2 cellular contexts compared by ENCODE assay signal in genomic region chr6:152979116-152979515, GRCh38.
TF ChIP-seq lines count a peak whose summit lies in the region.

No MANE protein-coding gene starts in this region.

TF ChIP-seq in SK-N-SH, 30 proteins besides CTCF, POLR2A, EP300 and RAD21 (continued from another document):
- no peak for TF ChIP-seq ZBTB33 (IDR thresholded peaks at IDR 0.05; ENCODE audit: borderline replicate concordance, low read depth)
- no peak for TF ChIP-seq USF1 (IDR thresholded peaks at IDR 0.05; ENCODE audit: borderline replicate concordance, low read depth)
- TF ChIP-seq PBX3 (IDR thresholded peaks at IDR 0.05) = no peak
- no peak for TF ChIP-seq IRF3 (IDR thresholded peaks at IDR 0.05; ENCODE audit: low read depth, low read length)

TF ChIP-seq in WTC11, 78 proteins besides CTCF, POLR2A, EP300 and RAD21 (continued from another document):
- TF ChIP-seq E2F5 (CRISPR knock-in tag; IDR thresholded peaks at IDR 0.05) = no peak
- TF ChIP-seq RELA (CRISPR knock-in tag; IDR thresholded peaks at IDR 0.05; ENCODE audit: borderline replicate concordance) = no peak
- no peak for TF ChIP-seq PRDM15 (CRISPR knock-in tag; IDR thresholded peaks at IDR 0.05)
- TF ChIP-seq FOXK1 (CRISPR knock-in tag; IDR thresholded peaks at IDR 0.05) = no peak
- no peak for TF ChIP-seq TEAD1 (CRISPR knock-in tag; IDR thresholded peaks at IDR 0.05)
- TF ChIP-seq FOXP4 (CRISPR knock-in tag; IDR thresholded peaks at IDR 0.05) = no peak
- no peak for TF ChIP-seq ELF4 (CRISPR knock-in tag; IDR thresholded peaks at IDR 0.05; ENCODE audit: low read depth)
- TF ChIP-seq GABPB1 (CRISPR knock-in tag; IDR thresholded peaks at IDR 0.05) = no peak
- TF ChIP-seq ZNF263 (CRISPR knock-in tag; IDR thresholded peaks at IDR 0.05; ENCODE audit: low read depth) = no peak
- no peak for TF ChIP-seq ZNF138 (CRISPR knock-in tag; conservative IDR thresholded peaks at IDR 0.05)
- TF ChIP-seq IRF2 (CRISPR knock-in tag; IDR thresholded peaks at IDR 0.05; ENCODE audit: borderline replicate concordance, low read depth) = no peak
- TF ChIP-seq SOX15 (CRISPR knock-in tag; IDR thresholded peaks at IDR 0.05) = no peak
